Comparison of ENCODE assay signal across 28 cellular contexts in the genomic region with DNA sequence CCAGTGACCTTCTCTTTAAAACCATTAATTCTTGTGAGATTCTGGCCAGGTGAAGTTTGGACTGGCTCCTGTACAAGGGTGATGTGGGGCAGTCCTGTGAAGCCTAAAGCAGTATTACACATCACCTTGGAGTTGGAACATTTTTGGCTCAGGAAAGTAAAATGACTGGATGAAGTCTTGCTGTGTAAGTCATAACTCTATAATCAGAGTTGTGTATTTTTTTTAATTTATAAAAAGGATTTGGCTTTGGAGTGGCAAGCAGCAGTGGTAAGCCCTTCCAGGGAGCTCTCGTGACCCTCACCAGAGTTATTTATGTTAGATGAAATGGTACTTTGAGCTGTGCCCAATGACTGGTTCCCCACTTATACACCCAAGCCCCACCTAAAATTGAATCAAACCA.
"Had no signal": no experiment of that assay in that cellular context is flagged by ENCODE, and none has a peak within 500 bp of the region (broad histone marks: within the 10 kb centered on the region; RNA-seq: fewer than 3 reads in every experiment).

No MANE protein-coding gene starts in this region.

- H3K27ac Mint-ChIP-seq: dendritic cell treated with granulocyte-macrophage colony-stimulating factor and Interleukin-4, amounts not matched to agents 40 ng/mL and 50 ng/mL, for 4 days; effector memory CD8-positive, alpha-beta T cell; natural killer cell treated with Interleukin-12 subunit alpha and Interleukin-12 subunit beta and Interleukin-15 and Interleukin-18, amount 100 ng/mL, for 72 hours; neural progenitor cell had no signal

- H3K4me1 Mint-ChIP-seq: neural progenitor cell had no signal

- H3K9ac ChIP-seq: neural progenitor cell had no signal

- H3K36me3 Mint-ChIP-seq: natural killer cell treated with Interleukin-12 subunit alpha and Interleukin-12 subunit beta and Interleukin-15 and Interleukin-18, amount 100 ng/mL, for 72 hours; neural progenitor cell had no signal

- H3K27me3 Mint-ChIP-seq: dendritic cell treated with granulocyte-macrophage colony-stimulating factor and Interleukin-4, amounts not matched to agents 40 ng/mL and 50 ng/mL, for 4 days; effector memory CD8-positive, alpha-beta T cell; natural killer cell treated with Interleukin-12 subunit alpha and Interleukin-12 subunit beta and Interleukin-15 and Interleukin-18, amount 100 ng/mL, for 72 hours had no signal

- H3K4me1 ChIP-seq: left ventricle myocardium inferior, lower lobe of right lung, neural progenitor cell, right atrium auricular region, sigmoid colon, stomach, thyroid gland, upper lobe of left lung, uterus had no signal

- FAIRE-seq: kidney had no signal

- ATAC-seq: effector memory CD8-positive, alpha-beta T cell; left cardiac atrium; lower lobe of right lung; natural killer cell treated with Interleukin-12 subunit alpha and Interleukin-12 subunit beta and Interleukin-15 and Interleukin-18, amount 100 ng/mL, for 72 hours had no signal

- H3K79me2 ChIP-seq: hepatocyte had no signal

- H3K27me3 ChIP-seq: esophagus muscularis mucosa, hepatocyte, neural progenitor cell, ovary, right atrium auricular region, sigmoid colon, stomach, thyroid gland, upper lobe of left lung, uterus had no signal

- H3K36me3 ChIP-seq: esophagus muscularis mucosa, left ventricle myocardium inferior, lower lobe of right lung, neural progenitor cell, ovary, right atrium auricular region, sigmoid colon, stomach, thyroid gland, upper lobe of left lung, uterus had no signal

- H3K9me3 ChIP-seq: esophagus muscularis mucosa, left ventricle myocardium inferior, lower lobe of right lung, ovary, right atrium auricular region, sigmoid colon, thyroid gland, upper lobe of left lung, uterus had no signal

- H3K27ac ChIP-seq: epithelial cell of prostate, esophagus muscularis mucosa, hepatocyte, left ventricle myocardium inferior, lower lobe of right lung, neural progenitor cell, ovary, right atrium auricular region, sigmoid colon, skin epidermis, stomach, thyroid gland, upper lobe of left lung, uterus had no signal

- DNase-seq: effector memory CD8-positive, alpha-beta T cell; foreskin melanocyte; head of caudate nucleus; kidney; left cardiac atrium; left ventricle myocardium inferior; lower lobe of right lung; mesenchymal stem cell; midbrain; nucleus accumbens; ovary; sigmoid colon; stimulated activated CD4-positive, alpha-beta T cell treated with anti-CD3 and anti-CD28 coated beads, Interleukin-2, amount 100 ng/mL, for 24 hours; stimulated activated CD4-positive, alpha-beta T cell treated with anti-CD3 and anti-CD28 coated beads, Interleukin-4, amount 100 ng/mL, for 4 hours; stimulated activated naive CD4-positive, alpha-beta T cell; stomach; substantia nigra; thyroid gland; upper lobe of left lung; uterus had no signal

- H3K4me3 Mint-ChIP-seq: dendritic cell treated with granulocyte-macrophage colony-stimulating factor and Interleukin-4, amounts not matched to agents 40 ng/mL and 50 ng/mL, for 4 days; effector memory CD8-positive, alpha-beta T cell; natural killer cell treated with Interleukin-12 subunit alpha and Interleukin-12 subunit beta and Interleukin-15 and Interleukin-18, amount 100 ng/mL, for 72 hours; neural progenitor cell had no signal

- H3K9me3 Mint-ChIP-seq: neural progenitor cell had no signal

- H2AFZ ChIP-seq: hepatocyte, neural progenitor cell had no signal

- H3K4me2 ChIP-seq: hepatocyte, neural progenitor cell had no signal

- H3K4me3 ChIP-seq: esophagus muscularis mucosa, hepatocyte, left ventricle myocardium inferior, lower lobe of right lung, neural progenitor cell, ovary, right atrium auricular region, sigmoid colon, skin epidermis, stomach, thyroid gland, upper lobe of left lung, uterus had no signal
